ENCODE assay signal across 8 cellular contexts in genomic region chr9:36036780-36037579, GRCh38. TPM values are rescaled to one million over a fixed set of nuclear protein-coding genes. Genes with fewer than 3 reads are reported as not detected.
DNase-seq lines count a peak whose midpoint lies in the region; ATAC-seq lines count a peak whose summit lies in the region.

Gene RECK (plus strand): TSS chr9:36036913. CDS start chr9:36036999, 86 bp downstream.

- no peaks in the 10 kb centered on the region for H3K36me3 ChIP-seq in effector memory CD4-positive, alpha-beta T cell (ENCODE audit: control insufficient read depth, insufficient read depth, low read length)

- peaks cover 12% of the 10 kb centered on the region for H3K4me1 ChIP-seq in effector memory CD4-positive, alpha-beta T cell (ENCODE audit: control insufficient read depth, insufficient read depth, low read length, poor library complexity, severe bottlenecking)

- no peaks in the 10 kb centered on the region for H3K9me3 ChIP-seq in effector memory CD4-positive, alpha-beta T cell (ENCODE audit: control insufficient read depth, low read length)

- no peaks in the 10 kb centered on the region for H3K27me3 ChIP-seq in effector memory CD4-positive, alpha-beta T cell (replicated peaks; ENCODE audit: control insufficient read depth, insufficient read depth, low read length, poor library complexity, severe bottlenecking)

- DNase-seq in AG08396 (ENCODE audit: low spot score) (peak; percentile 94), NCI-H526 treated with DMSO at 0.1 percent for 48 hours (lab: John Stamatoyannopoulos, UW) (peak; percentile 57), lung microvascular endothelial cell (ENCODE audit: low read depth in 2 of 2) (peak; percentile 64 to 77)
- peak; percentile 95 for DNase-seq in activated CD8-positive, alpha-beta memory T cell treated with anti-CD3 and anti-CD28 coated beads for 24 hours
- DNase-seq in effector memory CD4-positive, alpha-beta T cell, result peak; percentile 71 to 80 (median 74)
- DNase-seq in stimulated activated CD4-positive, alpha-beta T cell treated with anti-CD3 and anti-CD28 coated beads, TNF-alpha, amount 100 ng/mL, for 24 hours (ENCODE audit: low read depth in 3 of 3), result peak; percentile 72 to 91 (median 83)

- H3K4me3 ChIP-seq in effector memory CD4-positive, alpha-beta T cell (ENCODE audit: insufficient read depth, low read depth, low read length, poor library complexity, severe bottlenecking), result peak within 1 kb of the TSS; percentile 88

- peak within 1 kb of the TSS; percentile 62 for H3K27ac ChIP-seq in effector memory CD4-positive, alpha-beta T cell (ENCODE audit: insufficient read depth, low read length, poor library complexity, severe bottlenecking)

- ATAC-seq in GM19023 (IDR thresholded peaks at IDR 0.05; ENCODE audit: unreplicated experiment) (peak; percentile 89), HG03342 (IDR thresholded peaks at IDR 0.05; ENCODE audit: unreplicated experiment) (peak; percentile 86)

RNA-seq across cellular contexts. Expression of gene RECK, which starts in this region (rescaled TPM):
- total RNA-seq in lung microvascular endothelial cell, result 17.2 and 25.0 TPM in 2 replicates

Comparison
In these comparisons a context has a peak if more than half of its experiments do, and no peak if none do; other contexts are left out.
1. Peak in every context shown above with its lines: DNase-seq, ATAC-seq, H3K4me3 ChIP-seq and H3K27ac ChIP-seq.